Comparison of ENCODE assay signal across 21 cellular contexts in genomic region chr14:100329233-100330006, GRCh38. TPM values are rescaled to one million over a fixed set of nuclear protein-coding genes. Genes with fewer than 3 reads are reported as not detected.
A peak's percentile ranks its signal among the peaks of the same experiment; 100 is the strongest.
DNase-seq lines count a peak whose midpoint lies in the region; ATAC-seq, FAIRE-seq and TF ChIP-seq lines count a peak whose summit lies in the region.
"Had no signal": no experiment of that assay in that cellular context is flagged by ENCODE, and none has a peak within 500 bp of the region (broad histone marks: within the 10 kb centered on the region; RNA-seq: fewer than 3 reads in every experiment).

No MANE protein-coding gene starts in this region.

- peak overlapping the region; percentile 31 for H4K91ac ChIP-seq in mesenchymal stem cell (ENCODE audit: low read length)

- peaks cover 49% of the 10 kb centered on the region for H3K4me1 ChIP-seq in HepG2 (ENCODE audit: insufficient read depth, low read length)
- peaks cover 0 to 43% (median 0%) of the 10 kb centered on the region in 4 donors for H3K4me1 ChIP-seq in right lobe of liver
- peaks cover 12% of the 10 kb centered on the region for H3K4me1 ChIP-seq in body of pancreas
- peaks cover 11% of the 10 kb centered on the region for H3K4me1 ChIP-seq in mesenchymal stem cell (ENCODE audit: control insufficient read depth, insufficient read depth, low read depth, low read length)
- H3K4me1 ChIP-seq: A549, BE2C had no signal

- no peak overlapping the region for H3K14ac ChIP-seq in mesenchymal stem cell (ENCODE audit: low read length in 2 of 2)

- H3K9me3 ChIP-seq in HepG2 (ENCODE audit: low read length): no peaks in the 10 kb centered on the region
- H3K9me3 ChIP-seq in right lobe of liver: no peaks in the 10 kb centered on the region
- H3K9me3 ChIP-seq in body of pancreas: no peaks in the 10 kb centered on the region
- no peaks in the 10 kb centered on the region for H3K9me3 ChIP-seq in mesenchymal stem cell (ENCODE audit: control insufficient read depth, low read length)
- H3K9me3 ChIP-seq: A549, BE2C, MG63 had no signal

- H3K4me3 ChIP-seq in HepG2 (replicated peaks in 1 of 3; ENCODE audit: insufficient read depth in 1 of 3, low read depth in 2 of 3, low read length in 3 of 3) (peak overlapping the region; percentile 41 to 69 (median 52); a peak in 5 of 6 replicates), right lobe of liver (no peak overlapping the region), body of pancreas (no peak overlapping the region), mesenchymal stem cell (ENCODE audit: insufficient read depth in 1 of 2, low read depth in 1 of 2, low read length in 2 of 2) (no peak overlapping the region)
- H3K4me3 ChIP-seq: A549, GM23248, K562, MG63 had no signal

- TF ChIP-seq EP300 in HepG2 (IDR thresholded peaks at IDR 0.05; ENCODE audit: low read depth in 2 of 2, low read length in 2 of 2): no peak
- no peak for TF ChIP-seq EP300 in HepG2 (CRISPR knock-in tag; IDR thresholded peaks at IDR 0.05; ENCODE audit: borderline replicate concordance)

- H4K20me1 ChIP-seq in HepG2 (ENCODE audit: insufficient read depth, low read length): no peaks in the 10 kb centered on the region

- H3K79me1 ChIP-seq in mesenchymal stem cell (replicated peaks; ENCODE audit: low read length, poor library complexity, severe bottlenecking): no peaks in the 10 kb centered on the region

- H3K79me2 ChIP-seq in HepG2 (ENCODE audit: insufficient read depth, low read length): no peaks in the 10 kb centered on the region

- no peak overlapping the region for H2BK12ac ChIP-seq in mesenchymal stem cell (ENCODE audit: low read length in 2 of 2)

- TF ChIP-seq RAD21 in HepG2 (CRISPR knock-in tag; IDR thresholded peaks at IDR 0.05): no peak

- H2AK5ac ChIP-seq in mesenchymal stem cell (ENCODE audit: low read length, severe bottlenecking): no peak overlapping the region

- POLR2A ChIA-PET in HepG2 (lab: Yijun Ruan, JAX): interaction anchor here (1.5 kb wide), 1 partner anchor 11 kb away, joined by 4 read pairs; no protein-coding TSS in a partner anchor

- H3K27ac ChIP-seq in HepG2 (ENCODE audit: extremely low read length, insufficient read depth, low read length): no peak overlapping the region
- peak overlapping the region in 1 of 3 donors; percentile 69 for H3K27ac ChIP-seq in right lobe of liver
- peak overlapping the region; percentile 2 to 90 (median 72) for H3K27ac ChIP-seq in body of pancreas
- no peak overlapping the region for H3K27ac ChIP-seq in mesenchymal stem cell (ENCODE audit: low read length, poor library complexity, severe bottlenecking)
- H3K27ac ChIP-seq: A549, GM23248 had no signal

- 48% methylated on average over 5 of the region's 36 CpGs for WGBS in HepG2 (ENCODE audit: low lambda C conversion rate)
- WGBS in right lobe of liver (ENCODE audit: insufficient coverage, low coverage, low lambda C conversion rate, missing lambda C conversion rate): no CpG with 5 or more reads among the region's 36 CpGs
- 87 to 98% methylated on average over 13 to 36 of the region's 36 CpGs for WGBS in body of pancreas, 2 donors
- WGBS in mesenchymal stem cell: 91% methylated on average over 36 of the region's 36 CpGs

- H3K27me3 ChIP-seq in HepG2 (ENCODE audit: control insufficient read depth in 1 of 2, insufficient read depth in 2 of 2, low read length in 2 of 2) (peaks cover 0 to 2% of the 10 kb centered on the region in 2 experiments; a peak in 1 of 5 replicates), right lobe of liver (no peaks in the 10 kb centered on the region), body of pancreas (no peaks in the 10 kb centered on the region), mesenchymal stem cell (ENCODE audit: control insufficient read depth in 1 of 2, insufficient read depth in 1 of 2, low read length in 2 of 2) (peaks cover 0 to 9% of the 10 kb centered on the region in 2 experiments)
- H3K27me3 ChIP-seq: BE2C, MG63 had no signal

- H3K4ac ChIP-seq in mesenchymal stem cell (ENCODE audit: low read depth in 1 of 2, low read length in 2 of 2): no peak overlapping the region

- no peak overlapping the region for H3K18ac ChIP-seq in mesenchymal stem cell (ENCODE audit: low read depth in 1 of 2, low read length in 2 of 2)

- intact Hi-C loops in HepG2 (cut with micrococcal nuclease; ENCODE audit: unreplicated experiment) (no loop called here), right lobe of liver (cut with DNase I) (no loop called here), body of pancreas (cut with DNase I) (no loop called here)

- CTCF ChIA-PET in HepG2 (lab: Yijun Ruan, JAX; ENCODE audit: low intra/inter-chr PET ratio, low total read pairs): no interaction called here

- no peak overlapping the region for H2BK15ac ChIP-seq in mesenchymal stem cell (ENCODE audit: low read depth, poor library complexity, severe bottlenecking)

- H4K8ac ChIP-seq in mesenchymal stem cell (ENCODE audit: low read length): no peak overlapping the region

- TF ChIP-seq CTCF in HepG2 (CRISPR knock-in tag; IDR thresholded peaks at IDR 0.05): no peak
- TF ChIP-seq CTCF in right lobe of liver (IDR thresholded peaks at IDR 0.05): no peak
- no peak for TF ChIP-seq CTCF in body of pancreas (IDR thresholded peaks at IDR 0.05)

- no TSS peak for BruUV-seq in HepG2 (replicated peaks; lab: Mats Ljungman, UMichigan)

- H3K4me2 ChIP-seq in HepG2 (ENCODE audit: low read depth, low read length) (peak overlapping the region; percentile 78), mesenchymal stem cell (ENCODE audit: low read length, poor library complexity, severe bottlenecking) (no peak overlapping the region)
- H3K4me2 ChIP-seq: A549 had no signal

- H3K23ac ChIP-seq in mesenchymal stem cell (ENCODE audit: low read length in 2 of 2): no peak overlapping the region

- in situ Hi-C loops in HepG2 (cut with HindIII; ENCODE audit: extremely low pct_ligation_motif_present, low pct_unique_long_range_greater_than_20kb): no loop called here

- no peak for FAIRE-seq in HepG2 (lab: Jason Lieb, UNC)
- FAIRE-seq: A549, K562 had no signal

- DNase-seq in HepG2 (ENCODE audit: low spot score) (no peak), right lobe of liver (no peak), body of pancreas (no peak), mesenchymal stem cell (no peak), NOMO-1 (lab: John Stamatoyannopoulos, UW; ENCODE audit: unreplicated experiment in 2 of 2) (no peak), HK-2 (ENCODE audit: unreplicated experiment) (no peak)
- DNase-seq: BE2C, DMS79, GM23248, MG63, NCI-H1417, NCI-H187, NCI-H446, NCI-H526, Right ventricle myocardium superior had no signal

- H3K36me3 ChIP-seq in HepG2 (replicated peaks in 1 of 2; ENCODE audit: control insufficient read depth in 1 of 2, insufficient read depth in 2 of 2, low read length in 2 of 2) (no peaks in the 10 kb centered on the region; a peak in 2 of 5 replicates), right lobe of liver (peaks cover 0 to 48% (median 13%) of the 10 kb centered on the region in 4 donors), body of pancreas (replicated peaks in 1 of 2; ENCODE audit: insufficient read depth in 1 of 2, low read depth in 2 of 2) (no peaks in the 10 kb centered on the region), mesenchymal stem cell (ENCODE audit: control insufficient read depth in 1 of 2, insufficient read depth in 2 of 2, low read depth in 1 of 2, low read length in 2 of 2) (peaks cover 10 to 28% of the 10 kb centered on the region in 2 experiments)
- H3K36me3 ChIP-seq: BE2C, MG63 had no signal

- peak overlapping the region; percentile 64 for H3K9ac ChIP-seq in HepG2 (ENCODE audit: insufficient read depth, low read depth, low read length)
- H3K9ac ChIP-seq in mesenchymal stem cell (ENCODE audit: low read length): no peak overlapping the region
- H3K9ac ChIP-seq: GM23248 had no signal

- no peak overlapping the region for H2BK120ac ChIP-seq in mesenchymal stem cell (ENCODE audit: low read depth, low read length)

- H2BK5ac ChIP-seq in mesenchymal stem cell (ENCODE audit: low read depth, low read length, poor library complexity, severe bottlenecking): no peak overlapping the region

- TF ChIP-seq POLR2A in HepG2 (IDR thresholded peaks at IDR 0.05; ENCODE audit: insufficient read depth in 1 of 2, low read depth in 2 of 2, low read length in 2 of 2): no peak
- no peak for TF ChIP-seq POLR2A in right lobe of liver (IDR thresholded peaks at IDR 0.05)
- no peak for TF ChIP-seq POLR2A in body of pancreas (IDR thresholded peaks at IDR 0.05)

- H2AFZ ChIP-seq in HepG2 (ENCODE audit: low read length) (no peak overlapping the region), mesenchymal stem cell (ENCODE audit: low read depth, low read length) (no peak overlapping the region)
- H2AFZ ChIP-seq: GM23248 had no signal

- peak; percentile 32 for ATAC-seq in HepG2
- ATAC-seq in right lobe of liver: no peak
- peak; percentile 28 for ATAC-seq in body of pancreas
- no peak for ATAC-seq in GM21717 (IDR thresholded peaks at IDR 0.05; ENCODE audit: unreplicated experiment)
- ATAC-seq: HCT116, K562 had no signal

RNA-seq across cellular contexts. Expression of gene SLC25A47, which starts 6.3 kb away (rescaled TPM):
- total RNA-seq in HepG2 (2016; rRNA removed; fragmentation: Illumina TruSeq; extraction: Trizol): 0.87 and 1.0 TPM in 2 replicates
- total RNA-seq in HepG2 (2016; cell fraction: cytosol; rRNA removed; fragmentation: Illumina TruSeq; extraction: Trizol; ENCODE audit: low read depth): 0.71 and 1.5 TPM in 2 replicates
- total RNA-seq in HepG2 (2016; cell fraction: insoluble cytoplasmic fraction; rRNA removed; fragmentation: Illumina TruSeq; extraction: Trizol): 0.88 and 0.95 TPM in 2 replicates
- total RNA-seq in HepG2 (2016; cell fraction: membrane; rRNA removed; fragmentation: Illumina TruSeq; extraction: Trizol): 0.53 and 1.1 TPM in 2 replicates
- total RNA-seq in HepG2 (2016; cell fraction: nucleus; rRNA removed; fragmentation: Illumina TruSeq; extraction: Trizol): 0.47 and 0.65 TPM in 2 replicates
- 1.7 and 7.6 TPM in 2 replicates for polyA plus RNA-seq in HepG2 (2011; rRNA removed)
- 3.2 and 4.5 TPM in 2 replicates for polyA plus RNA-seq in HepG2 (2011; cell fraction: cytosol; rRNA removed)
- polyA plus RNA-seq in HepG2 (2011; cell fraction: nucleus; rRNA removed): 4.2 and 9.5 TPM in 2 replicates
- 6.6 and 11.5 TPM in 2 replicates for polyA plus RNA-seq in HepG2 (2012)
- polyA plus RNA-seq in HepG2 (2016; cell fraction: cytosol; fragmentation: Illumina TruSeq; extraction: Trizol; ENCODE audit: low read depth): 0.17 and 0.24 TPM in 2 replicates
- 0.51 and 0.54 TPM in 2 replicates for polyA plus RNA-seq in HepG2 (2016; cell fraction: insoluble cytoplasmic fraction; fragmentation: Illumina TruSeq; extraction: Trizol; ENCODE audit: low read depth)
- 0.41 and 0.42 TPM in 2 replicates for polyA plus RNA-seq in HepG2 (2016; cell fraction: membrane; fragmentation: Illumina TruSeq; extraction: Trizol; ENCODE audit: low read depth)
- 0.53 and 0.61 TPM in 2 replicates for polyA plus RNA-seq in HepG2 (2016; cell fraction: nucleus; fragmentation: Illumina TruSeq; extraction: Trizol; ENCODE audit: insufficient read depth, low read depth)
- polyA minus RNA-seq in HepG2 (2011; rRNA and poly(A)+ RNA removed; ENCODE audit: low replicate concordance): 4.3 TPM in 1 of 2 replicates, not detected in the other
- polyA minus RNA-seq in HepG2 (2011; cell fraction: cytosol; rRNA and poly(A)+ RNA removed): 2.3 and 3.1 TPM in 2 replicates
- 0.52 and 1.5 TPM in 2 replicates for polyA minus RNA-seq in HepG2 (2011; cell fraction: nucleus; rRNA and poly(A)+ RNA removed)
- total RNA-seq in right lobe of liver: 100 to 1,000 TPM in 4 of 6 experiments, 10 to 100 TPM in 2; 74.8 to 378 (median 229) TPM
- total RNA-seq in body of pancreas: not detected
- not detected for polyA plus RNA-seq in mesenchymal stem cell (2013, experiment 1 of 2)
- polyA plus RNA-seq in mesenchymal stem cell (2013, experiment 2 of 2): not detected
- total RNA-seq: GM23248, LHCN-M2, Right ventricle myocardium superior, RPMI7951 had no signal
- polyA plus RNA-seq: A549, GM23248, K562 had no signal

RNA-seq across cellular contexts. Expression of gene SLC25A29, which starts 23.2 kb away (rescaled TPM):
- total RNA-seq in HepG2 (2016; rRNA removed; fragmentation: Illumina TruSeq; extraction: Trizol) (9.6 and 17.2 TPM in 2 replicates), right lobe of liver (10 to 100 TPM; 14.1 to 30.3 (median 18.2) TPM), body of pancreas (10 to 100 TPM; 25.2 to 63.9 TPM)
- 2.4 and 2.6 TPM in 2 replicates for total RNA-seq in HepG2 (2016; cell fraction: cytosol; rRNA removed; fragmentation: Illumina TruSeq; extraction: Trizol; ENCODE audit: low read depth)
- 9.5 and 17.7 TPM in 2 replicates for total RNA-seq in HepG2 (2016; cell fraction: insoluble cytoplasmic fraction; rRNA removed; fragmentation: Illumina TruSeq; extraction: Trizol)
- total RNA-seq in HepG2 (2016; cell fraction: membrane; rRNA removed; fragmentation: Illumina TruSeq; extraction: Trizol): 6.9 and 7.4 TPM in 2 replicates
- 15.9 and 18.2 TPM in 2 replicates for total RNA-seq in HepG2 (2016; cell fraction: nucleus; rRNA removed; fragmentation: Illumina TruSeq; extraction: Trizol)
- 12.2 and 16.1 TPM in 2 replicates for polyA plus RNA-seq in HepG2 (2011; rRNA removed)
- 6.9 and 11.5 TPM in 2 replicates for polyA plus RNA-seq in HepG2 (2011; cell fraction: cytosol; rRNA removed)
- 98.4 and 122 TPM in 2 replicates for polyA plus RNA-seq in HepG2 (2011; cell fraction: nucleus; rRNA removed)
- polyA plus RNA-seq in HepG2 (2012): 6.9 and 8.5 TPM in 2 replicates
- 1.4 and 1.6 TPM in 2 replicates for polyA plus RNA-seq in HepG2 (2016; cell fraction: cytosol; fragmentation: Illumina TruSeq; extraction: Trizol; ENCODE audit: low read depth)
- 8.9 and 9.4 TPM in 2 replicates for polyA plus RNA-seq in HepG2 (2016; cell fraction: insoluble cytoplasmic fraction; fragmentation: Illumina TruSeq; extraction: Trizol; ENCODE audit: low read depth)
- polyA plus RNA-seq in HepG2 (2016; cell fraction: membrane; fragmentation: Illumina TruSeq; extraction: Trizol; ENCODE audit: low read depth): 3.8 and 4.2 TPM in 2 replicates
- polyA plus RNA-seq in HepG2 (2016; cell fraction: nucleus; fragmentation: Illumina TruSeq; extraction: Trizol; ENCODE audit: insufficient read depth, low read depth): 47.1 and 52.2 TPM in 2 replicates
- 9.4 and 18.9 TPM in 2 replicates for polyA minus RNA-seq in HepG2 (2011; rRNA and poly(A)+ RNA removed; ENCODE audit: low replicate concordance)
- polyA minus RNA-seq in HepG2 (2011; cell fraction: cytosol; rRNA and poly(A)+ RNA removed): 4.6 and 8.4 TPM in 2 replicates
- 9.1 and 11.2 TPM in 2 replicates for polyA minus RNA-seq in HepG2 (2011; cell fraction: nucleus; rRNA and poly(A)+ RNA removed)
- polyA plus RNA-seq in mesenchymal stem cell (2013, experiment 1 of 2): 16.0 TPM
- 16.1 TPM for polyA plus RNA-seq in mesenchymal stem cell (2013, experiment 2 of 2)

RNA-seq across cellular contexts. Expression of gene WDR25, which starts 46.9 kb away (rescaled TPM):
- total RNA-seq in HepG2 (2016; rRNA removed; fragmentation: Illumina TruSeq; extraction: Trizol) (4.2 and 4.6 TPM in 2 replicates), right lobe of liver (1 to 10 TPM; 3.5 to 8.2 (median 4.5) TPM), body of pancreas (1 to 10 TPM; 7.9 to 8.0 TPM)
- 4.4 and 4.8 TPM in 2 replicates for total RNA-seq in HepG2 (2016; cell fraction: cytosol; rRNA removed; fragmentation: Illumina TruSeq; extraction: Trizol; ENCODE audit: low read depth)
- total RNA-seq in HepG2 (2016; cell fraction: insoluble cytoplasmic fraction; rRNA removed; fragmentation: Illumina TruSeq; extraction: Trizol): 3.9 and 4.2 TPM in 2 replicates
- 3.5 and 3.9 TPM in 2 replicates for total RNA-seq in HepG2 (2016; cell fraction: membrane; rRNA removed; fragmentation: Illumina TruSeq; extraction: Trizol)
- 2.5 and 2.6 TPM in 2 replicates for total RNA-seq in HepG2 (2016; cell fraction: nucleus; rRNA removed; fragmentation: Illumina TruSeq; extraction: Trizol)
- 2.4 and 2.7 TPM in 2 replicates for polyA plus RNA-seq in HepG2 (2011; rRNA removed)
- polyA plus RNA-seq in HepG2 (2011; cell fraction: cytosol; rRNA removed): 1.7 and 2.6 TPM in 2 replicates
- polyA plus RNA-seq in HepG2 (2011; cell fraction: nucleus; rRNA removed): 2.3 and 2.6 TPM in 2 replicates
- 1.7 TPM in 2 replicates for polyA plus RNA-seq in HepG2 (2012)
- polyA plus RNA-seq in HepG2 (2016; cell fraction: cytosol; fragmentation: Illumina TruSeq; extraction: Trizol; ENCODE audit: low read depth): 1.4 and 2.7 TPM in 2 replicates
- 4.5 and 5.6 TPM in 2 replicates for polyA plus RNA-seq in HepG2 (2016; cell fraction: insoluble cytoplasmic fraction; fragmentation: Illumina TruSeq; extraction: Trizol; ENCODE audit: low read depth)
- polyA plus RNA-seq in HepG2 (2016; cell fraction: membrane; fragmentation: Illumina TruSeq; extraction: Trizol; ENCODE audit: low read depth): 1.9 and 2.2 TPM in 2 replicates
- 3.1 and 4.3 TPM in 2 replicates for polyA plus RNA-seq in HepG2 (2016; cell fraction: nucleus; fragmentation: Illumina TruSeq; extraction: Trizol; ENCODE audit: insufficient read depth, low read depth)
- polyA minus RNA-seq in HepG2 (2011; rRNA and poly(A)+ RNA removed; ENCODE audit: low replicate concordance): 6.6 and 21.3 TPM in 2 replicates
- polyA minus RNA-seq in HepG2 (2011; cell fraction: cytosol; rRNA and poly(A)+ RNA removed): 2.1 and 2.2 TPM in 2 replicates
- polyA minus RNA-seq in HepG2 (2011; cell fraction: nucleus; rRNA and poly(A)+ RNA removed): 3.7 and 5.2 TPM in 2 replicates
- 12.3 TPM for polyA plus RNA-seq in mesenchymal stem cell (2013, experiment 1 of 2)
- 12.0 TPM for polyA plus RNA-seq in mesenchymal stem cell (2013, experiment 2 of 2)

Comparison
In these comparisons a context has a peak if more than half of its experiments do, and no peak if none do; other contexts are left out.
1. ATAC-seq: peak in HepG2 (single experiment) and body of pancreas (single experiment); none in right lobe of liver (0 of 4) and GM21717 (single experiment).
2. H3K4me3 ChIP-seq: peak in HepG2 (3 of 3); none in right lobe of liver (0 of 3), body of pancreas (0 of 2) and mesenchymal stem cell (0 of 2).
3. RNA of gene SLC25A47, which starts 6.3 kb away (total RNA-seq): 74.8 to 378 TPM in right lobe of liver; 0.47 to 1.5 TPM in HepG2 and not detected in body of pancreas; every median in the first group is over 10 times any median in the second.
4. H3K27ac ChIP-seq: peak in body of pancreas (4 of 4); none in HepG2 (single experiment) and mesenchymal stem cell (single experiment).